In the genomic region with DNA sequence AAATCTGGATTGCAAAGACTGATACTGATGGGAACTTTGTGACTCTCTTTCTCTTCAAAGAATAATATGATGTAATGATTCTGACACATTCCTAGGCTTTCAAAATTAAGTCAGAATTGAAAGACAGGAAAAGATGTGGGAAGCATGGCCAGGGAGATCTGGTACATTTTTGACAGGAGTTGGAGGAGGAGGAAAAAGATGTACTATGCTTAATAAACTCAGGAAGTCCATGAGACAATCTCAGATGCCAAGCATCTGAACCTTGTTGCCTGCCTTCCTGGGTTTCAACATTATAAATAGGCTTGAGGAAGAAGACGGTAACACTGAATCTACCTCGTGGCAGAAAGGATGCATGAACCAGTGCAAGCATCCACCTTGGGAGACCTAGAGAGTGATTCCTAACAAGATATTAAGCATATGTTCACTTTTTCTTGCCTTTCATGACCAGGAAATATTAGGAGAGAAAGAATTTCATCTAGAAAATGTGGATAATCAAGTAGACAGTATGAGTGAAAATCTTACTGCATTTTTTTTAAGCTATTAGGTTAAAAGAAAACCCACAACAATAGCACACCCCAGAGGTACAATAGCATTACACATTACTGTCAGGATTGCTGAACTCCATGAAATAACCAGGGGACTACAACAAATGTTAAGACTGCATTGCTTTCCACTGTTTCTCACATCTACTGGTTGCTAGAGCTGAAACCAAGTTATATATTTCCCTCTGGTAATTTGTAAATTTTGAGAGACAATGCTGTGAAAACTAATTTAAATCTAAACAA, we compare ENCODE assay signal across 15 cellular contexts. TPM values are rescaled to one million over a fixed set of nuclear protein-coding genes. Genes with fewer than 3 reads are reported as not detected.
DNase-seq lines count a peak whose midpoint lies in the region; ATAC-seq and TF ChIP-seq lines count a peak whose summit lies in the region.
"Had no signal": no experiment of that assay in that cellular context is flagged by ENCODE, and none has a peak within 500 bp of the region (broad histone marks: within the 10 kb centered on the region; RNA-seq: fewer than 3 reads in every experiment).

No MANE protein-coding gene starts in this region.

- ATAC-seq in Right ventricle myocardium superior (ENCODE audit: poor library complexity) (no peak), left colon (no peak), HG03097 (IDR thresholded peaks at IDR 0.05; ENCODE audit: low FRiP score, unreplicated experiment) (no peak)
- ATAC-seq: effector memory CD8-positive, alpha-beta T cell had no signal

- H3K9me3 Mint-ChIP-seq in nephron progenitor cell = peaks cover 52% of the 10 kb centered on the region
- H3K9me3 Mint-ChIP-seq: effector memory CD8-positive, alpha-beta T cell had no signal

- intact Hi-C loops in Right ventricle myocardium superior (cut with DNase I) (no loop called here), uterus (cut with DNase I; ENCODE audit: low total_unique reads) (no loop called here), left colon (cut with DNase I, micrococcal nuclease) (no loop called here)

- H3K36me3 Mint-ChIP-seq in nephron progenitor cell (ENCODE audit: low read depth) = peaks cover 56% of the 10 kb centered on the region

- TF ChIP-seq CTCF in right atrium auricular region (IDR thresholded peaks at IDR 0.05) (peak in 1 of 2 donors; percentile 12), nephron progenitor cell (IDR thresholded peaks at IDR 0.05) (no peak), uterus (IDR thresholded peaks at IDR 0.05) (no peak)

- no peaks in the 10 kb centered on the region for H3K36me3 ChIP-seq in right atrium auricular region
- H3K36me3 ChIP-seq in uterus = no peaks in the 10 kb centered on the region
- H3K36me3 ChIP-seq: BLaER1 had no signal

- H3K4me3 ChIP-seq in right atrium auricular region = no peak overlapping the region
- H3K4me3 ChIP-seq in uterus = no peak overlapping the region
- H3K4me3 ChIP-seq: BLaER1 had no signal

- H3K27me3 ChIP-seq in right atrium auricular region = no peaks in the 10 kb centered on the region
- H3K27me3 ChIP-seq in uterus = no peaks in the 10 kb centered on the region
- H3K27me3 ChIP-seq: BLaER1 had no signal

- H3K4me1 ChIP-seq in right atrium auricular region (peaks cover 0 to 60% of the 10 kb centered on the region in 2 donors), uterus (peaks cover 20 to 23% of the 10 kb centered on the region in 2 donors)

- DNase-seq in right atrium auricular region (ENCODE audit: low spot score) = no peak
- DNase-seq in Right ventricle myocardium superior = no peak
- DNase-seq in caudate nucleus (lab: John Stamatoyannopoulos, UW) = peak in 1 of 61 donors; percentile 43
- DNase-seq in nephron progenitor cell = no peak
- no peak for DNase-seq in uterus
- DNase-seq in left colon = no peak
- DNase-seq in NCI-H446 treated with DMSO at 0.1 percent for 48 hours (lab: John Stamatoyannopoulos, UW) = no peak
- DNase-seq: activated effector memory CD4-positive, alpha-beta T cell treated with Interleukin-2 at 50 U/mL for 16 hours; effector memory CD8-positive, alpha-beta T cell; hypothalamus; NCI-H2171; stimulated activated CD4-positive, alpha-beta T cell treated with anti-CD3 and anti-CD28 coated beads, Interleukin-15, amount 100 ng/mL, for 24 hours had no signal

- peaks cover 0 to 13% of the 10 kb centered on the region in 2 donors for H3K9me3 ChIP-seq in right atrium auricular region
- H3K9me3 ChIP-seq in uterus = no peaks in the 10 kb centered on the region
- H3K9me3 ChIP-seq: BLaER1 had no signal

- H3K27ac Mint-ChIP-seq in nephron progenitor cell = peak overlapping the region; percentile 43
- H3K27ac Mint-ChIP-seq: effector memory CD8-positive, alpha-beta T cell had no signal

- no peaks in the 10 kb centered on the region for H3K27me3 Mint-ChIP-seq in nephron progenitor cell (ENCODE audit: low read depth, poor library complexity)
- H3K27me3 Mint-ChIP-seq: effector memory CD8-positive, alpha-beta T cell had no signal

- H3K27ac ChIP-seq in right atrium auricular region = peak overlapping the region; percentile 81 to 88
- peak overlapping the region; percentile 16 for H3K27ac ChIP-seq in caudate nucleus (ENCODE audit: low read depth, low read length)
- peak overlapping the region; percentile 82 to 100 for H3K27ac ChIP-seq in uterus
- H3K27ac ChIP-seq: BLaER1, VCaP had no signal

- TF ChIP-seq POLR2A in uterus (IDR thresholded peaks at IDR 0.05) = no peak

- no peak overlapping the region for H3K4me3 Mint-ChIP-seq in nephron progenitor cell
- H3K4me3 Mint-ChIP-seq: effector memory CD8-positive, alpha-beta T cell had no signal

- peaks cover 55% of the 10 kb centered on the region for H3K4me1 Mint-ChIP-seq in nephron progenitor cell

RNA-seq across cellular contexts. Expression of gene KLF7, which starts 33.9 kb away (rescaled TPM):
- total RNA-seq in right atrium auricular region = 10 to 100 TPM; 13.5 to 29.9 TPM
- 19.2 TPM for total RNA-seq in Right ventricle myocardium superior
- total RNA-seq in uterus = 10 to 100 TPM; 20.9 to 96.0 (median 39.4) TPM
- total RNA-seq in left colon = 1 to 10 TPM; 5.4 to 7.5 TPM

Comparison
In these comparisons a context has a peak if more than half of its experiments do, and no peak if none do; other contexts are left out.
1. H3K27ac ChIP-seq: peak in every context shown above with its lines; median percentile 91 in uterus; 84 in right atrium auricular region; 16 in caudate nucleus.